1 cellular context compared by ENCODE assay signal in genomic region chr2:101003278-101003775, GRCh38.
TF ChIP-seq lines count a peak whose summit lies in the region.

No MANE protein-coding gene starts in this region.

TF ChIP-seq in GM23338, 12 proteins besides CTCF, POLR2A, EP300 and RAD21 (continued from another document):
- TF ChIP-seq ZNF462 (CRISPR knock-in tag; IDR thresholded peaks at IDR 0.05) (no peak), CREB1 (CRISPR knock-in tag; IDR thresholded peaks at IDR 0.05; ENCODE audit: low read depth) (no peak), ZNF114 (CRISPR knock-in tag; IDR thresholded peaks at IDR 0.05) (no peak), POLR2AphosphoS5 (IDR thresholded peaks at IDR 0.05; ENCODE audit: low read depth) (no peak), STAT1 (IDR thresholded peaks at IDR 0.05; ENCODE audit: unreplicated experiment) (no peak)
